ENCODE assay signal across 11 cellular contexts in genomic region chr1:40380817-40381216, GRCh38. TPM values are rescaled to one million over a fixed set of nuclear protein-coding genes. Genes with fewer than 3 reads are reported as not detected.
DNase-seq lines count a peak whose midpoint lies in the region; ATAC-seq and TF ChIP-seq lines count a peak whose summit lies in the region.
"Had no signal": no experiment of that assay in that cellular context is flagged by ENCODE, and none has a peak within 500 bp of the region (broad histone marks: within the 10 kb centered on the region; RNA-seq: fewer than 3 reads in every experiment).

No MANE protein-coding gene starts in this region.

- H3K4me1 Mint-ChIP-seq in CD14-positive monocyte (peaks cover 94% of the 10 kb centered on the region), HFFc6 (ENCODE audit: low read depth) (peaks cover 85% of the 10 kb centered on the region), GM23338 (peaks cover 19% of the 10 kb centered on the region)

- no peaks in the 10 kb centered on the region for H3F3A ChIP-seq in GM23338 (replicated peaks; ENCODE audit: low read depth)

- no peak overlapping the region for H3K18ac ChIP-seq in trophoblast cell (ENCODE audit: low read length)

- no peak overlapping the region for H2AK5ac ChIP-seq in trophoblast cell (ENCODE audit: low read length)

- H3K27ac Mint-ChIP-seq in CD14-positive monocyte = peak overlapping the region; percentile 84 to 98 (median 92)
- H3K27ac Mint-ChIP-seq in HFFc6 = peak overlapping the region; percentile 30; the same call in 1 of the 2 replicates
- H3K27ac Mint-ChIP-seq in activated naive CD4-positive, alpha-beta T cell treated with anti-CD3 and anti-CD28 coated beads, Interleukin-2, amount 50 U/mL, for 72 hours = peak overlapping the region; percentile 99 to 100
- no peak overlapping the region for H3K27ac Mint-ChIP-seq in GM23338

- H3K9me3 ChIP-seq in sigmoid colon (no peaks in the 10 kb centered on the region), trophoblast cell (ENCODE audit: insufficient read depth, low read depth, low read length) (no peaks in the 10 kb centered on the region)
- H3K9me3 ChIP-seq: ovary had no signal

- H2AFZ ChIP-seq in trophoblast cell (ENCODE audit: insufficient read depth, low read length, poor library complexity) (no peak overlapping the region), GM23338 (no peak overlapping the region)

- intact Hi-C loops in CD14-positive monocyte (cut with micrococcal nuclease) (loop anchor here in 1 of 2 donors (2.0 kb wide), 1 partner anchor 14 kb away; no protein-coding TSS in a partner anchor), sigmoid colon (cut with DNase I) (no loop called here)

- TF ChIP-seq POLR2A in sigmoid colon (IDR thresholded peaks at IDR 0.05) = no peak

- no peak overlapping the region for H3K9ac ChIP-seq in trophoblast cell (ENCODE audit: low read length)

- H2BK120ac ChIP-seq in trophoblast cell (ENCODE audit: insufficient read depth, low read length, poor library complexity) = no peak overlapping the region

- H3K9me3 Mint-ChIP-seq in CD14-positive monocyte (peaks cover 0 to 2% (median 0%) of the 10 kb centered on the region in 7 donors), HFFc6 (no peaks in the 10 kb centered on the region), GM23338 (no peaks in the 10 kb centered on the region)
- H3K9me3 Mint-ChIP-seq in activated naive CD4-positive, alpha-beta T cell treated with anti-CD3 and anti-CD28 coated beads, Interleukin-2, amount 50 U/mL, for 72 hours = no peaks in the 10 kb centered on the region

- H3K4me3 ChIP-seq in sigmoid colon = no peak overlapping the region
- H3K4me3 ChIP-seq in trophoblast cell (ENCODE audit: low read depth, low read length) = no peak overlapping the region
- no peak overlapping the region for H3K4me3 ChIP-seq in GM23338
- H3K4me3 ChIP-seq: ovary had no signal

- no peak overlapping the region for H2BK5ac ChIP-seq in trophoblast cell (ENCODE audit: low read depth, low read length, poor library complexity)

- no peak for TF ChIP-seq CTCF in CD14-positive monocyte (IDR thresholded peaks at IDR 0.05)
- no peak for TF ChIP-seq CTCF in HFFc6 (IDR thresholded peaks at IDR 0.05)
- TF ChIP-seq CTCF in sigmoid colon (IDR thresholded peaks at IDR 0.05) = no peak
- no peak for TF ChIP-seq CTCF in GM23338 (conservative IDR thresholded peaks at IDR 0.05; ENCODE audit: low read depth in 2 of 2)

- no peaks in the 10 kb centered on the region for H3K9me2 ChIP-seq in GM23338 (ENCODE audit: insufficient read depth)

- no peaks in the 10 kb centered on the region for H3K79me1 ChIP-seq in trophoblast cell (ENCODE audit: low read length)

- H4K20me1 ChIP-seq in GM23338 (replicated peaks; ENCODE audit: insufficient read depth) = peaks cover 6% of the 10 kb centered on the region; the same call in 1 of the 2 replicates

- H2BK12ac ChIP-seq in trophoblast cell (ENCODE audit: low read length) = no peak overlapping the region

- no peak overlapping the region for H3K4me2 ChIP-seq in trophoblast cell (ENCODE audit: low read length)
- no peak overlapping the region for H3K4me2 ChIP-seq in GM23338

- no peak overlapping the region for H4K12ac ChIP-seq in trophoblast cell (ENCODE audit: low read depth, low read length)

- DNase-seq in CD14-positive monocyte (ENCODE audit: low spot score) = no peak
- DNase-seq in HFFc6 = no peak
- no peak for DNase-seq in activated naive CD4-positive, alpha-beta T cell treated with anti-CD3 and anti-CD28 coated beads, Interleukin-2, amount 50 U/mL, for 72 hours (ENCODE audit: low spot score in 2 of 2)
- DNase-seq in sigmoid colon = no peak
- no peak for DNase-seq in trophoblast cell
- DNase-seq in GM23338 (ENCODE audit: low spot score) = no peak
- no peak for DNase-seq in cerebellum (ENCODE audit: low spot score)
- DNase-seq: NCI-H187, ovary had no signal

- no peak overlapping the region for H3K23ac ChIP-seq in trophoblast cell (ENCODE audit: low read length)

- H4K91ac ChIP-seq in trophoblast cell (ENCODE audit: low read depth, low read length) = no peak overlapping the region

- H3K79me2 ChIP-seq in trophoblast cell (ENCODE audit: control insufficient read depth, insufficient read depth, low read length, poor library complexity) (no peaks in the 10 kb centered on the region), GM23338 (replicated peaks; ENCODE audit: insufficient read depth) (no peaks in the 10 kb centered on the region; the same call in none of the 2 replicates)

- H3K14ac ChIP-seq in trophoblast cell (ENCODE audit: low read length) = no peak overlapping the region

- H3K4me1 ChIP-seq in sigmoid colon (peaks cover 0 to 38% (median 27%) of the 10 kb centered on the region in 4 donors), trophoblast cell (ENCODE audit: control insufficient read depth in 1 of 2, insufficient read depth in 2 of 2, low read length in 2 of 2) (no peaks in the 10 kb centered on the region), GM23338 (ENCODE audit: insufficient read depth) (no peaks in the 10 kb centered on the region)

- peak overlapping the region; percentile 54 to 76 for H3K4me3 Mint-ChIP-seq in CD14-positive monocyte
- no peak overlapping the region for H3K4me3 Mint-ChIP-seq in HFFc6
- H3K4me3 Mint-ChIP-seq in GM23338 = no peak overlapping the region

- H4K8ac ChIP-seq in trophoblast cell (ENCODE audit: low read depth, low read length) = no peak overlapping the region

- H3K27me3 ChIP-seq in sigmoid colon (no peaks in the 10 kb centered on the region), trophoblast cell (ENCODE audit: insufficient read depth, low read length) (no peaks in the 10 kb centered on the region), GM23338 (ENCODE audit: insufficient read depth) (no peaks in the 10 kb centered on the region)
- H3K27me3 ChIP-seq: ovary had no signal

- whole genome bisulfite sequencing in sigmoid colon, 2 donors = 77 to 88% methylated on average over 4 of the region's 4 CpGs
- no CpG with 5 or more reads among the region's 4 CpGs for WGBS in trophoblast cell (ENCODE audit: extremely low coverage, insufficient coverage, insufficient read length)

- H3K36me3 Mint-ChIP-seq in CD14-positive monocyte (peaks cover 58 to 76% of the 10 kb centered on the region in 2 donors), HFFc6 (ENCODE audit: low read depth) (peaks cover 7% of the 10 kb centered on the region; the same call in 1 of the 2 replicates), GM23338 (ENCODE audit: low read depth) (no peaks in the 10 kb centered on the region)
- H3K36me3 Mint-ChIP-seq in activated naive CD4-positive, alpha-beta T cell treated with anti-CD3 and anti-CD28 coated beads, Interleukin-2, amount 50 U/mL, for 72 hours = peaks cover 36 to 73% of the 10 kb centered on the region in 2 donors

- H3K4ac ChIP-seq in trophoblast cell (ENCODE audit: low read depth, low read length) = no peak overlapping the region

- H3K27me3 Mint-ChIP-seq in CD14-positive monocyte (ENCODE audit: low read depth in 3 of 3) (no peaks in the 10 kb centered on the region), HFFc6 (ENCODE audit: insufficient read depth) (peaks cover 2% of the 10 kb centered on the region; the same call in 1 of the 2 replicates), GM23338 (ENCODE audit: insufficient read depth, low read depth, poor library complexity) (no peaks in the 10 kb centered on the region)

- TF ChIP-seq EP300 in sigmoid colon (IDR thresholded peaks at IDR 0.05) = no peak

- ATAC-seq in activated naive CD4-positive, alpha-beta T cell treated with anti-CD3 and anti-CD28 coated beads, Interleukin-2, amount 50 U/mL, for 72 hours = no peak
- ATAC-seq in HG03175 (IDR thresholded peaks at IDR 0.05; ENCODE audit: unreplicated experiment) (no peak), GM23338 (no peak)
- ATAC-seq: left lobe of liver had no signal

- H3K27ac ChIP-seq in sigmoid colon = peak overlapping the region in 3 of 4 donors; percentile 5 to 74 (median 65)
- no peak overlapping the region for H3K27ac ChIP-seq in trophoblast cell (ENCODE audit: low read depth, low read length)
- no peak overlapping the region for H3K27ac ChIP-seq in GM23338 (ENCODE audit: low read depth)
- H3K27ac ChIP-seq: ovary had no signal

- H3K36me3 ChIP-seq in sigmoid colon (no peaks in the 10 kb centered on the region), trophoblast cell (ENCODE audit: control insufficient read depth in 1 of 2, insufficient read depth in 2 of 2, low read length in 2 of 2) (no peaks in the 10 kb centered on the region), GM23338 (ENCODE audit: insufficient read depth) (no peaks in the 10 kb centered on the region)
- H3K36me3 ChIP-seq: ovary had no signal

TF ChIP-seq in GM23338, 12 proteins besides CTCF, POLR2A, EP300 and RAD21 (continues in another document):
- TF ChIP-seq POLR2AphosphoS5 (IDR thresholded peaks at IDR 0.05; ENCODE audit: low read depth) = no peak

RNA-seq across cellular contexts. Expression of gene SMAP2, which starts 7.3 kb away (rescaled TPM):
- polyA plus RNA-seq in CD14-positive monocyte (100 to 1,000 TPM; 359 to 382 TPM), sigmoid colon (100 to 1,000 TPM in 1 of 3 donors, 10 to 100 TPM in 2; 22.8 to 113 (median 24.3) TPM), GM23338 (2016; fragmentation: Nextera tagmentation; extraction: Ambion mirVana) (2.9 and 3.0 TPM in 2 replicates)
- total RNA-seq in HFFc6 (2021; fragmentation: NEBNext Ultra II Directional; extraction: Animal tissue kit (Norgen Biotek cat#: 25700)) = 10 to 100 TPM; 27.7 to 37.5 (median 32.7) TPM
- total RNA-seq in activated naive CD4-positive, alpha-beta T cell treated with anti-CD3 and anti-CD28 coated beads, Interleukin-2, amount 50 U/mL, for 72 hours = 100 to 1,000 TPM; 229 to 299 TPM
- total RNA-seq in sigmoid colon (10 to 100 TPM; 20.5 to 28.5 (median 25.5) TPM), cerebellum (24.8 TPM)
- 9.8 and 10.1 TPM in 2 replicates for polyA plus RNA-seq in trophoblast cell (2013)
- total RNA-seq in GM23338 (2014; rRNA removed; shearing (Covaris generic)) = 2.5 and 4.8 TPM in 2 replicates

Comparison
In these comparisons a context has a peak if more than half of its experiments do, and no peak if none do; other contexts are left out.
1. H3K4me3 Mint-ChIP-seq: peak in CD14-positive monocyte (2 of 2); none in HFFc6 (single experiment) and GM23338 (single experiment).
2. H3K27ac ChIP-seq: peak in sigmoid colon (3 of 4); none in trophoblast cell (single experiment) and GM23338 (single experiment).